In the genomic region with DNA sequence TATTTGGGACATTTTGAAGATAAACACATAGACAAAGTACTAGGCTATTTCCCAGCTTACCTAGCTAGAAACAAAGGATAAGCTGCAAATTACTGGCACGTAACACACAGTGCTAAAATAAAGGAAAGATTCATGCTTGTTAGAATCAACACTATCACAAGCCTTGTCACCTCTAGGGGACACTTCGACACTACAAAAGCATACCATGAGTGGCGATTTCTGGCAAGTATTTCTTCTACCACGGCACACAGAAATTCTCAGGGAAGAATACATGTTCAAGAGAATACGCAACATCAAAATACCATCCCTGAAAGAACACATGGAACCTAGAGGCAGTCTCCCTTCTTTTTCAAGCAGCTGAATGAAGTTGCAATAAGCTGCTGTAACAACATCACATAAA, we compare ENCODE assay signal across 17 cellular contexts. TPM values are rescaled to one million over a fixed set of nuclear protein-coding genes. Genes with fewer than 3 reads are reported as not detected.
DNase-seq lines count a peak whose midpoint lies in the region; ATAC-seq, FAIRE-seq and TF ChIP-seq lines count a peak whose summit lies in the region.
"Had no signal": no experiment of that assay in that cellular context is flagged by ENCODE, and none has a peak within 500 bp of the region (broad histone marks: within the 10 kb centered on the region; RNA-seq: fewer than 3 reads in every experiment).

No MANE protein-coding gene starts in this region.

- H3K9me3 Mint-ChIP-seq in activated naive CD8-positive, alpha-beta T cell treated with anti-CD3 and anti-CD28 coated beads, Interleukin-2, amount 10 ng/mL, durations not matched to agents 7 days and 5 days: no peaks in the 10 kb centered on the region
- H3K9me3 Mint-ChIP-seq in natural killer cell: no peaks in the 10 kb centered on the region
- H3K9me3 Mint-ChIP-seq: stimulated activated memory B cell treated with anti-CD40 and anti-IgM and Interleukin-4, amounts not matched to agents 10 μg/mL and 1 μg/mL and 100 μg/mL, for 72 hours had no signal

- TF ChIP-seq CTCF in natural killer cell (IDR thresholded peaks at IDR 0.05): no peak

- H3K27ac ChIP-seq in KOPT-K1 (ENCODE audit: low read depth, low read length, poor library complexity, severe bottlenecking): peak overlapping the region; percentile 25

- DNase-seq in GM12892 (ENCODE audit: insufficient read length) (no peak), natural killer cell (no peak), cerebellum (ENCODE audit: low spot score) (no peak), NCI-H1694 treated with DMSO at 0.1 percent for 48 hours (lab: John Stamatoyannopoulos, UW) (no peak), RPMI8226 (no peak)
- DNase-seq in activated naive CD8-positive, alpha-beta T cell treated with anti-CD3 and anti-CD28 coated beads, Interleukin-2, amount 10 ng/mL, durations not matched to agents 7 days and 5 days: no peak
- DNase-seq: C1 segment of cervical spinal cord; NCI-H187; NCI-H526 treated with DMSO at 0.1 percent for 48 hours; retina; SHP77 treated with DMSO at 0.1 percent for 48 hours; stimulated activated CD4-positive, alpha-beta T cell treated with anti-CD3 and anti-CD28 coated beads, Interleukin-4, amount 100 ng/mL, for 24 hours had no signal

- H3K36me3 ChIP-seq in KOPT-K1 (ENCODE audit: insufficient read depth, low read length): peaks cover 19% of the 10 kb centered on the region

- no peak for ATAC-seq in activated naive CD8-positive, alpha-beta T cell treated with anti-CD3 and anti-CD28 coated beads, Interleukin-2, amount 10 ng/mL, durations not matched to agents 7 days and 5 days (ENCODE audit: low read depth)
- ATAC-seq in natural killer cell: peak in 2 of 3 donors; percentile 17 to 31

- intact Hi-C loops in natural killer cell (cut with micrococcal nuclease): loop anchor here (10.0 kb wide), 3 partner anchors 78 to 282 kb away; a partner anchor contains a TSS

- peak; percentile 70 for FAIRE-seq in GM12892 (lab: Jason Lieb, UNC)
- FAIRE-seq: keratinocyte had no signal

- POLR2A ChIA-PET in activated naive CD8-positive, alpha-beta T cell treated with anti-CD3 and anti-CD28 coated beads, Interleukin-2, amount 10 ng/mL, durations not matched to agents 7 days and 5 days (lab: Charles Lee): interaction anchor here (0.7 to 1.0 kb wide), 2 partner anchors 9 to 257 kb away, joined by 3 to 6 read pairs; no protein-coding TSS in a partner anchor

- H3K4me1 Mint-ChIP-seq in activated naive CD8-positive, alpha-beta T cell treated with anti-CD3 and anti-CD28 coated beads, Interleukin-2, amount 10 ng/mL, durations not matched to agents 7 days and 5 days: peaks cover 45% of the 10 kb centered on the region
- H3K4me1 Mint-ChIP-seq in natural killer cell: peaks cover 48 to 70% of the 10 kb centered on the region in 2 donors

- no peak for TF ChIP-seq POLR2A in GM12892 (IDR thresholded peaks at IDR 0.05; ENCODE audit: low read depth, low read length)

- H3K36me3 Mint-ChIP-seq in activated naive CD8-positive, alpha-beta T cell treated with anti-CD3 and anti-CD28 coated beads, Interleukin-2, amount 10 ng/mL, durations not matched to agents 7 days and 5 days: peaks cover 5% of the 10 kb centered on the region
- no peaks in the 10 kb centered on the region for H3K36me3 Mint-ChIP-seq in natural killer cell

- peak overlapping the region; percentile 51 for H3K27ac Mint-ChIP-seq in activated naive CD8-positive, alpha-beta T cell treated with anti-CD3 and anti-CD28 coated beads, Interleukin-2, amount 10 ng/mL, durations not matched to agents 7 days and 5 days
- peak overlapping the region; percentile 80 to 84 for H3K27ac Mint-ChIP-seq in natural killer cell
- H3K27ac Mint-ChIP-seq: stimulated activated memory B cell treated with anti-CD40 and anti-IgM and Interleukin-4, amounts not matched to agents 10 μg/mL and 1 μg/mL and 100 μg/mL, for 72 hours had no signal

- H3K27me3 Mint-ChIP-seq in activated naive CD8-positive, alpha-beta T cell treated with anti-CD3 and anti-CD28 coated beads, Interleukin-2, amount 10 ng/mL, durations not matched to agents 7 days and 5 days: no peaks in the 10 kb centered on the region
- H3K27me3 Mint-ChIP-seq in natural killer cell (ENCODE audit: low read depth in 2 of 2): peaks cover 0 to 7% of the 10 kb centered on the region in 2 donors
- H3K27me3 Mint-ChIP-seq: stimulated activated memory B cell treated with anti-CD40 and anti-IgM and Interleukin-4, amounts not matched to agents 10 μg/mL and 1 μg/mL and 100 μg/mL, for 72 hours had no signal

- H3K9me3 ChIP-seq in KOPT-K1 (ENCODE audit: insufficient read depth, low read length, poor library complexity, severe bottlenecking): no peaks in the 10 kb centered on the region

- H3K4me3 Mint-ChIP-seq in activated naive CD8-positive, alpha-beta T cell treated with anti-CD3 and anti-CD28 coated beads, Interleukin-2, amount 10 ng/mL, durations not matched to agents 7 days and 5 days: peak overlapping the region; percentile 10
- peak overlapping the region; percentile 63 for H3K4me3 Mint-ChIP-seq in natural killer cell
- H3K4me3 Mint-ChIP-seq: stimulated activated memory B cell treated with anti-CD40 and anti-IgM and Interleukin-4, amounts not matched to agents 10 μg/mL and 1 μg/mL and 100 μg/mL, for 72 hours had no signal

RNA-seq across cellular contexts. Expression of a gene that starts 5.1 kb away (rescaled TPM):
- 17.3 TPM for polyA plus RNA-seq in GM12892 (2012; ENCODE audit: missing spikeins)
- 10 to 100 TPM; 81.9 to 82.8 TPM for total RNA-seq in activated naive CD8-positive, alpha-beta T cell treated with anti-CD3 and anti-CD28 coated beads, Interleukin-2, amount 10 ng/mL, durations not matched to agents 7 days and 5 days
- total RNA-seq in natural killer cell: 100 to 1,000 TPM; 177 to 198 (median 182) TPM
- total RNA-seq in cerebellum: 47.6 TPM

RNA-seq across cellular contexts. Expression of a gene that starts 51.7 kb away (rescaled TPM):
- not detected for polyA plus RNA-seq in GM12892 (2012; ENCODE audit: missing spikeins)
- not detected for total RNA-seq in activated naive CD8-positive, alpha-beta T cell treated with anti-CD3 and anti-CD28 coated beads, Interleukin-2, amount 10 ng/mL, durations not matched to agents 7 days and 5 days
- not detected for total RNA-seq in natural killer cell
- not detected for total RNA-seq in cerebellum
- total RNA-seq: LHCN-M2, mucosa of gallbladder had no signal
- polyA plus RNA-seq: keratinocyte had no signal
